ENCODE assay signal across 8 cellular contexts in genomic region chr11:9209604-9210003, GRCh38. TPM values are rescaled to one million over a fixed set of nuclear protein-coding genes. Genes with fewer than 3 reads are reported as not detected.
DNase-seq lines count a peak whose midpoint lies in the region; ATAC-seq and TF ChIP-seq lines count a peak whose summit lies in the region.
"Not testable (repeated sequence)": the region's sequence is repeated elsewhere in the genome, so short reads cannot be mapped to it uniquely, and the experiment has no call there.

No MANE protein-coding gene starts in this region.

- DNase-seq in Caco-2; IMR-90; activated CD4-positive, alpha-beta T cell treated with anti-CD3 and anti-CD28 coated beads, Interleukin-2, amount 10 ng/mL, durations not matched to agents 24 days and 14 days; activated naive CD8-positive, alpha-beta T cell treated with anti-CD3 and anti-CD28 coated beads for 36 hours; cardiac muscle cell (ENCODE audit: low read depth in 1 of 2, low spot score in 1 of 2): not testable (repeated sequence)

- H4K91ac ChIP-seq in IMR-90 (ENCODE audit: insufficient read depth, low read depth, low read length), result not testable (repeated sequence)

- H2AK9ac ChIP-seq in IMR-90 (replicated peaks; ENCODE audit: low read depth, low read length, poor library complexity), result not testable (repeated sequence)

- CTCF ChIA-PET in Caco-2 (lab: Charles Lee); IMR-90 (lab: Yijun Ruan, JAX): not testable (repeated sequence)

- not testable (repeated sequence) for H2BK120ac ChIP-seq in IMR-90 (ENCODE audit: low read depth, low read length)

- H3K14ac ChIP-seq in IMR-90 (replicated peaks; ENCODE audit: low read depth, low read length), result 0 out of 2 replicates have a peak overlapping the region, but pooled peaks have one; percentile 68

- TF ChIP-seq RAD21 in IMR-90 (IDR thresholded peaks at IDR 0.05; ENCODE audit: low read length), result not testable (repeated sequence)

- peaks cover 62% of the 10 kb centered on the region for H4K20me1 ChIP-seq in IMR-90 (ENCODE audit: insufficient read depth, low read length)

- no CpG with 5 or more reads among the region's 4 CpGs for WGBS in IMR-90 (ENCODE audit: extremely low coverage in 2 of 2, insufficient read length in 1 of 2), 2 experiments

- H3K18ac ChIP-seq in IMR-90 (ENCODE audit: low read depth, low read length), result not testable (repeated sequence)

- H3K27me3 ChIP-seq in Caco-2 (replicated peaks; ENCODE audit: control insufficient read depth, insufficient read depth, low read length); IMR-90 (ENCODE audit: control insufficient read depth, insufficient read depth, low read length); cardiac muscle cell: not testable (repeated sequence)

- H3K36me3 Mint-ChIP-seq in Caco-2 (ENCODE audit: insufficient read depth, unreplicated experiment); activated CD4-positive, alpha-beta T cell treated with anti-CD3 and anti-CD28 coated beads, Interleukin-2, amount 10 ng/mL, durations not matched to agents 24 days and 14 days (ENCODE audit: low read depth); activated naive CD8-positive, alpha-beta T cell treated with anti-CD3 and anti-CD28 coated beads for 36 hours; stimulated activated memory B cell treated with anti-CD40 and anti-IgM and Interleukin-4, amounts not matched to agents 10 μg/mL and 1 μg/mL and 100 μg/mL, for 72 hours: not testable (repeated sequence)

- H2BK15ac ChIP-seq in IMR-90 (ENCODE audit: low read depth, low read length), result not testable (repeated sequence)

- H3K56ac ChIP-seq in IMR-90 (ENCODE audit: extremely low read depth, insufficient read depth, low read length), result not testable (repeated sequence)

- H3K79me1 ChIP-seq in IMR-90 (ENCODE audit: low read depth in 1 of 2, low read length in 2 of 2), result peaks cover 31 to 79% of the 10 kb centered on the region in 2 experiments

- peaks cover 43% of the 10 kb centered on the region for H3K4me1 Mint-ChIP-seq in Caco-2 (ENCODE audit: low read depth, unreplicated experiment)
- H3K4me1 Mint-ChIP-seq in activated CD4-positive, alpha-beta T cell treated with anti-CD3 and anti-CD28 coated beads, Interleukin-2, amount 10 ng/mL, durations not matched to agents 24 days and 14 days, result peaks cover 48% of the 10 kb centered on the region
- H3K4me1 Mint-ChIP-seq in activated naive CD8-positive, alpha-beta T cell treated with anti-CD3 and anti-CD28 coated beads for 36 hours, result peaks cover 58% of the 10 kb centered on the region
- peaks cover 60% of the 10 kb centered on the region for H3K4me1 Mint-ChIP-seq in stimulated activated memory B cell treated with anti-CD40 and anti-IgM and Interleukin-4, amounts not matched to agents 10 μg/mL and 1 μg/mL and 100 μg/mL, for 72 hours

- peak overlapping the region; percentile 66; the same call in 1 of the 2 replicates for H3K23ac ChIP-seq in IMR-90 (ENCODE audit: low read depth, low read length)

- H3K27ac ChIP-seq in IMR-90 (ENCODE audit: insufficient read depth, low read length), result not testable (repeated sequence)
- peak overlapping the region; percentile 82 for H3K27ac ChIP-seq in cardiac muscle cell

- H3K36me3 ChIP-seq in Caco-2 (ENCODE audit: control insufficient read depth, insufficient read depth, low read length); IMR-90 (ENCODE audit: control insufficient read depth, insufficient read depth, low read length); cardiac muscle cell: not testable (repeated sequence)

- not testable (repeated sequence) for TF ChIP-seq CTCF in Caco-2 (IDR thresholded peaks at IDR 0.05; ENCODE audit: insufficient read depth in 1 of 2, low read depth in 1 of 2, low read length in 1 of 2, severe bottlenecking in 1 of 2, unreplicated experiment in 1 of 2); IMR-90 (conservative IDR thresholded peaks at IDR 0.05; ENCODE audit: low read depth, low read length); cardiac muscle cell (IDR thresholded peaks at IDR 0.05; ENCODE audit: low read depth, low read length)

- H3K4me3 ChIP-seq in Caco-2 (ENCODE audit: low read depth, low read length); IMR-90 (ENCODE audit: insufficient read depth, low read depth, low read length); cardiac muscle cell: not testable (repeated sequence)

- H3K4ac ChIP-seq in IMR-90 (ENCODE audit: low read depth, low read length), result not testable (repeated sequence)

- H3K9ac ChIP-seq in IMR-90 (ENCODE audit: low read depth, low read length), result not testable (repeated sequence)

- BruUV-seq in Caco-2 (replicated peaks; lab: Mats Ljungman, UMichigan); IMR-90 (replicated peaks; lab: Mats Ljungman, UMichigan): not testable (repeated sequence)

- peaks cover 38% of the 10 kb centered on the region for H3K4me1 ChIP-seq in Caco-2
- peaks cover 15% of the 10 kb centered on the region for H3K4me1 ChIP-seq in IMR-90 (ENCODE audit: control insufficient read depth, insufficient read depth, low read length)
- H3K4me1 ChIP-seq in cardiac muscle cell (ENCODE audit: low read depth), result peaks cover 47% of the 10 kb centered on the region

- not testable (repeated sequence) for H4K8ac ChIP-seq in IMR-90 (ENCODE audit: low read depth in 2 of 2, low read length in 2 of 2)

- POLR2A ChIA-PET in Caco-2 (lab: Charles Lee), result not testable (repeated sequence)
- POLR2A ChIA-PET in IMR-90 (lab: Charles Lee; ENCODE audit: unreplicated experiment), result interaction anchor here (0.7 kb wide), 1 partner anchor 14 kb away, joined by 3 read pairs; no protein-coding TSS in a partner anchor

- H3K4me2 ChIP-seq in IMR-90 (ENCODE audit: low read depth, low read length), result not testable (repeated sequence)

- H3K9me1 ChIP-seq in IMR-90 (ENCODE audit: insufficient read depth, low read length), result peaks cover 20% of the 10 kb centered on the region

- not testable (repeated sequence) for H4K5ac ChIP-seq in IMR-90 (ENCODE audit: low read depth, low read length)

- intact Hi-C loops in Caco-2 (cut with micrococcal nuclease; ENCODE audit: unreplicated experiment), result loop anchor here (2.0 to 10.0 kb wide), 2 partner anchors 175 to 297 kb away; partner anchors contain the start of gene IPO7
- intact Hi-C loops in IMR-90 (cut with micrococcal nuclease), result loop anchor here (5.0 kb wide), 1 partner anchor 53 kb away; no protein-coding TSS in a partner anchor
- intact Hi-C loops in activated CD4-positive, alpha-beta T cell treated with anti-CD3 and anti-CD28 coated beads, Interleukin-2, amount 10 ng/mL, durations not matched to agents 24 days and 14 days (cut with micrococcal nuclease), result loop anchor here (1.0 to 5.0 kb wide), 4 partner anchors 8 to 391 kb away; partner anchors contain the start of gene ZNF143

- not testable (repeated sequence) for H3K9me3 ChIP-seq in Caco-2; IMR-90 (ENCODE audit: control insufficient read depth, insufficient read depth, low read length); cardiac muscle cell (ENCODE audit: low read depth)

- H2AFZ ChIP-seq in IMR-90 (replicated peaks; ENCODE audit: low read length, poor library complexity), result not testable (repeated sequence)

- H3K27ac Mint-ChIP-seq in Caco-2 (ENCODE audit: unreplicated experiment), result peak overlapping the region; percentile 8
- peak overlapping the region; percentile 76 for H3K27ac Mint-ChIP-seq in activated CD4-positive, alpha-beta T cell treated with anti-CD3 and anti-CD28 coated beads, Interleukin-2, amount 10 ng/mL, durations not matched to agents 24 days and 14 days
- H3K27ac Mint-ChIP-seq in activated naive CD8-positive, alpha-beta T cell treated with anti-CD3 and anti-CD28 coated beads for 36 hours, result peak overlapping the region; percentile 25
- peak overlapping the region; percentile 77 for H3K27ac Mint-ChIP-seq in stimulated activated memory B cell treated with anti-CD40 and anti-IgM and Interleukin-4, amounts not matched to agents 10 μg/mL and 1 μg/mL and 100 μg/mL, for 72 hours

- not testable (repeated sequence) for H3K4me3 Mint-ChIP-seq in Caco-2 (ENCODE audit: unreplicated experiment); stimulated activated memory B cell treated with anti-CD40 and anti-IgM and Interleukin-4, amounts not matched to agents 10 μg/mL and 1 μg/mL and 100 μg/mL, for 72 hours
- H3K4me3 Mint-ChIP-seq in activated CD4-positive, alpha-beta T cell treated with anti-CD3 and anti-CD28 coated beads, Interleukin-2, amount 10 ng/mL, durations not matched to agents 24 days and 14 days, result peak overlapping the region; percentile 53
- H3K4me3 Mint-ChIP-seq in activated naive CD8-positive, alpha-beta T cell treated with anti-CD3 and anti-CD28 coated beads for 36 hours, result peak overlapping the region; percentile 6

- H2AK5ac ChIP-seq in IMR-90 (ENCODE audit: low read depth, low read length), result not testable (repeated sequence)

- not testable (repeated sequence) for TF ChIP-seq POLR2A in IMR-90 (IDR thresholded peaks at IDR 0.05; ENCODE audit: low read depth, low read length)

- in situ Hi-C loops in IMR-90 (cut with MboI; ENCODE audit: low sequenced_read_pairs), result not testable (repeated sequence)

- dilution Hi-C loops in IMR-90 (cut with HindIII; ENCODE audit: low sequenced_read_pairs, unreplicated experiment), result not testable (repeated sequence)

- ATAC-seq in GM21390 (IDR thresholded peaks at IDR 0.05; ENCODE audit: unreplicated experiment) (peak; percentile 16), HG02852 (IDR thresholded peaks at IDR 0.05; ENCODE audit: unreplicated experiment) (peak; percentile 25)
- not testable (repeated sequence) for ATAC-seq in IMR-90 (ENCODE audit: low read depth)
- peak; percentile 37 for ATAC-seq in stimulated activated memory B cell treated with anti-CD40 and anti-IgM and Interleukin-4, amounts not matched to agents 10 μg/mL and 1 μg/mL and 100 μg/mL, for 72 hours

- not testable (repeated sequence) for H2BK20ac ChIP-seq in IMR-90 (ENCODE audit: low read depth, low read length)

- not testable (repeated sequence) for H2BK5ac ChIP-seq in IMR-90 (ENCODE audit: low read depth, low read length, poor library complexity, severe bottlenecking)

- not testable (repeated sequence) for H3K9me3 Mint-ChIP-seq in Caco-2 (ENCODE audit: unreplicated experiment); activated CD4-positive, alpha-beta T cell treated with anti-CD3 and anti-CD28 coated beads, Interleukin-2, amount 10 ng/mL, durations not matched to agents 24 days and 14 days; activated naive CD8-positive, alpha-beta T cell treated with anti-CD3 and anti-CD28 coated beads for 36 hours; stimulated activated memory B cell treated with anti-CD40 and anti-IgM and Interleukin-4, amounts not matched to agents 10 μg/mL and 1 μg/mL and 100 μg/mL, for 72 hours

- not testable (repeated sequence) for H3K27me3 Mint-ChIP-seq in Caco-2 (ENCODE audit: insufficient read depth, unreplicated experiment); activated CD4-positive, alpha-beta T cell treated with anti-CD3 and anti-CD28 coated beads, Interleukin-2, amount 10 ng/mL, durations not matched to agents 24 days and 14 days; activated naive CD8-positive, alpha-beta T cell treated with anti-CD3 and anti-CD28 coated beads for 36 hours; stimulated activated memory B cell treated with anti-CD40 and anti-IgM and Interleukin-4, amounts not matched to agents 10 μg/mL and 1 μg/mL and 100 μg/mL, for 72 hours

RNA-seq across cellular contexts. Expression of gene DENND5A, which starts 55.5 kb away (rescaled TPM):
- total RNA-seq in Caco-2 (2022) (54.3 and 58.0 TPM in 2 replicates), IMR-90 (2012; rRNA removed) (182 and 192 TPM in 2 replicates), cardiac muscle cell (120 and 196 TPM in 2 replicates)
- polyA plus RNA-seq in IMR-90 (2012; rRNA removed) (175 and 179 TPM in 2 replicates), cardiac muscle cell (99.5 and 156 TPM in 2 replicates)
- 105 and 110 TPM in 2 replicates for polyA plus RNA-seq in IMR-90 (2012; cell fraction: cytosol; rRNA removed)
- polyA plus RNA-seq in IMR-90 (2012; cell fraction: nucleus; rRNA removed; ENCODE audit: low replicate concordance), result 162 and 172 TPM in 2 replicates
- total RNA-seq in activated CD4-positive, alpha-beta T cell treated with anti-CD3 and anti-CD28 coated beads, Interleukin-2, amount 10 ng/mL, durations not matched to agents 24 days and 14 days, result 59.9 and 60.7 TPM in 2 replicates
- 10 to 100 TPM; 46.5 to 50.9 TPM for total RNA-seq in activated naive CD8-positive, alpha-beta T cell treated with anti-CD3 and anti-CD28 coated beads for 36 hours

Comparison
In these comparisons a context has a peak if more than half of its experiments do, and no peak if none do; other contexts are left out.
1. H3K27ac Mint-ChIP-seq: peak in every context shown above with its lines; median percentile 77 in stimulated activated memory B cell treated with anti-CD40 and anti-IgM and Interleukin-4, amounts not matched to agents 10 μg/mL and 1 μg/mL and 100 μg/mL, for 72 hours; 76 in activated CD4-positive, alpha-beta T cell treated with anti-CD3 and anti-CD28 coated beads, Interleukin-2, amount 10 ng/mL, durations not matched to agents 24 days and 14 days; 25 in activated naive CD8-positive, alpha-beta T cell treated with anti-CD3 and anti-CD28 coated beads for 36 hours; 8 in Caco-2.